ENCODE assay signal across 19 cellular contexts in the genomic region with DNA sequence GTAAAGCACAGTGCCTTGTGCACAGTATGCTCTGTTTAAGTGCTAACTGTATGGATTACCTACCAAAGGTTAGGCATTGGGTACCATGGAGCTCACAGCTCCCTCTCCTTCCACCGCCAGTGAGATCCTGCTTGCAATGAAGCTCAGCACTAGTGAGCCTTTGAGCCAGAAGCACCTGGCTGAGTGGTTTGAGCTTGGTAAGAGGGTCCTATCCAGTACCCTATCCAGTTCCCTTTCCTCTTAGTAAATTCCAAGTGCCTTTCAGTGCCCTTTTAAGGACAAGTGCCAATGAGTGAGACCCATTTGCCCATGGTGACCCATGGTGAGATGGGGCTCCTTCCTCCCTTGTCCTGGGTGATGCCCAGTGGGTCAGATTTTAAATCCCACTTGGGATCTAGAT.
"Had no signal": no experiment of that assay in that cellular context is flagged by ENCODE, and none has a peak within 500 bp of the region (broad histone marks: within the 10 kb centered on the region; RNA-seq: fewer than 3 reads in every experiment).

No MANE protein-coding gene starts in this region.

- H3K27ac Mint-ChIP-seq: activated CD8-positive, alpha-beta T cell treated with anti-CD3 and anti-CD28 coated beads, Interleukin-2, amount 10 ng/mL, durations not matched to agents 7 days and 5 days; activated naive CD8-positive, alpha-beta T cell treated with anti-CD3 and anti-CD28 coated beads, Interleukin-2, amount 50 U/mL, for 24 hours; activated T-helper 1 cell treated with anti-CD3 and anti-CD28 coated beads, Interleukin-12 subunit alpha, Interleukin-12 subunit beta, Interleukin-2, Interleukin-4 antibody, amounts not matched to agents 30 ng/mL and 10 ng/mL and 1 ng/mL, durations not matched to agents 14 hours and 24 hours and 36 hours; memory B cell; stimulated activated naive B cell treated with anti-CD40 and anti-IgM and Interleukin-4, amounts not matched to agents 10 μg/mL and 1 μg/mL and 100 μg/mL, for 72 hours had no signal

- ATAC-seq: activated CD8-positive, alpha-beta T cell treated with anti-CD3 and anti-CD28 coated beads, Interleukin-2, amount 10 ng/mL, durations not matched to agents 7 days and 5 days; activated naive CD8-positive, alpha-beta T cell treated with anti-CD3 and anti-CD28 coated beads, Interleukin-2, amount 50 U/mL, for 24 hours; body of pancreas; gastroesophageal sphincter; stimulated activated naive B cell treated with anti-CD40 and anti-IgM and Interleukin-4, amounts not matched to agents 10 μg/mL and 1 μg/mL and 100 μg/mL, for 72 hours had no signal

- H3K9me3 ChIP-seq: body of pancreas, esophagus muscularis mucosa, gastroesophageal sphincter had no signal

- H3K36me3 ChIP-seq: esophagus muscularis mucosa, gastroesophageal sphincter, WERI-Rb-1 had no signal

- H3K27ac ChIP-seq: body of pancreas, WERI-Rb-1 had no signal

- H3K27me3 ChIP-seq: body of pancreas, esophagus muscularis mucosa, gastroesophageal sphincter had no signal

- H3K4me1 Mint-ChIP-seq: activated naive CD8-positive, alpha-beta T cell treated with anti-CD3 and anti-CD28 coated beads, Interleukin-2, amount 50 U/mL, for 24 hours; memory B cell; stimulated activated naive B cell treated with anti-CD40 and anti-IgM and Interleukin-4, amounts not matched to agents 10 μg/mL and 1 μg/mL and 100 μg/mL, for 72 hours had no signal

- H3K36me3 Mint-ChIP-seq: memory B cell; stimulated activated naive B cell treated with anti-CD40 and anti-IgM and Interleukin-4, amounts not matched to agents 10 μg/mL and 1 μg/mL and 100 μg/mL, for 72 hours had no signal

- DNase-seq: activated CD4-positive, alpha-beta T cell treated with anti-CD3 and anti-CD28 coated beads, Interleukin-2, amount 50 U/mL, for 1 hour; activated CD4-positive, CD25-positive, alpha-beta regulatory T cell treated with anti-CD3 and anti-CD28 coated beads, Interleukin-2, amount 50 U/mL, for 72 hours; activated CD8-positive, alpha-beta T cell treated with anti-CD3 and anti-CD28 coated beads, Interleukin-2, amount 10 ng/mL, durations not matched to agents 7 days and 5 days; activated gamma-delta T cell; activated naive CD4-positive, alpha-beta T cell treated with anti-CD3 and anti-CD28 coated beads, Interleukin-2, amount 50 U/mL, for 16 hours; activated naive CD8-positive, alpha-beta T cell treated with anti-CD3 and anti-CD28 coated beads, Interleukin-2, amount 50 U/mL, for 24 hours; body of pancreas; central memory CD4-positive, alpha-beta T cell; effector memory CD4-positive, alpha-beta T cell; occipital lobe; stimulated activated CD4-positive, alpha-beta T cell treated with anti-CD3 and anti-CD28 coated beads, Interleukin-2, amount 100 ng/mL, for 48 hours; stimulated activated CD8-positive, alpha-beta memory T cell treated with anti-CD3 and anti-CD28 coated beads, Interleukin-4, amount 100 ng/mL, for 48 hours; stimulated activated naive B cell treated with anti-CD40 and anti-IgM and Interleukin-4, amounts not matched to agents 10 μg/mL and 1 μg/mL and 100 μg/mL, for 72 hours; T-helper 1 cell; WERI-Rb-1 had no signal

- H3K27me3 Mint-ChIP-seq: activated naive CD8-positive, alpha-beta T cell treated with anti-CD3 and anti-CD28 coated beads, Interleukin-2, amount 50 U/mL, for 24 hours had no signal

- H3K4me3 ChIP-seq: body of pancreas, esophagus muscularis mucosa, gastroesophageal sphincter had no signal

- H3K9me3 Mint-ChIP-seq: activated naive CD8-positive, alpha-beta T cell treated with anti-CD3 and anti-CD28 coated beads, Interleukin-2, amount 50 U/mL, for 24 hours; activated T-helper 1 cell treated with anti-CD3 and anti-CD28 coated beads, Interleukin-12 subunit alpha, Interleukin-12 subunit beta, Interleukin-2, Interleukin-4 antibody, amounts not matched to agents 30 ng/mL and 10 ng/mL and 1 ng/mL, durations not matched to agents 14 hours and 24 hours and 36 hours; memory B cell; stimulated activated naive B cell treated with anti-CD40 and anti-IgM and Interleukin-4, amounts not matched to agents 10 μg/mL and 1 μg/mL and 100 μg/mL, for 72 hours had no signal

- H3K4me3 Mint-ChIP-seq: activated CD8-positive, alpha-beta T cell treated with anti-CD3 and anti-CD28 coated beads, Interleukin-2, amount 10 ng/mL, durations not matched to agents 7 days and 5 days; activated naive CD8-positive, alpha-beta T cell treated with anti-CD3 and anti-CD28 coated beads, Interleukin-2, amount 50 U/mL, for 24 hours; activated T-helper 1 cell treated with anti-CD3 and anti-CD28 coated beads, Interleukin-12 subunit alpha, Interleukin-12 subunit beta, Interleukin-2, Interleukin-4 antibody, amounts not matched to agents 30 ng/mL and 10 ng/mL and 1 ng/mL, durations not matched to agents 14 hours and 24 hours and 36 hours; memory B cell; stimulated activated naive B cell treated with anti-CD40 and anti-IgM and Interleukin-4, amounts not matched to agents 10 μg/mL and 1 μg/mL and 100 μg/mL, for 72 hours had no signal

- H3K4me1 ChIP-seq: body of pancreas had no signal
